In the genomic region with DNA sequence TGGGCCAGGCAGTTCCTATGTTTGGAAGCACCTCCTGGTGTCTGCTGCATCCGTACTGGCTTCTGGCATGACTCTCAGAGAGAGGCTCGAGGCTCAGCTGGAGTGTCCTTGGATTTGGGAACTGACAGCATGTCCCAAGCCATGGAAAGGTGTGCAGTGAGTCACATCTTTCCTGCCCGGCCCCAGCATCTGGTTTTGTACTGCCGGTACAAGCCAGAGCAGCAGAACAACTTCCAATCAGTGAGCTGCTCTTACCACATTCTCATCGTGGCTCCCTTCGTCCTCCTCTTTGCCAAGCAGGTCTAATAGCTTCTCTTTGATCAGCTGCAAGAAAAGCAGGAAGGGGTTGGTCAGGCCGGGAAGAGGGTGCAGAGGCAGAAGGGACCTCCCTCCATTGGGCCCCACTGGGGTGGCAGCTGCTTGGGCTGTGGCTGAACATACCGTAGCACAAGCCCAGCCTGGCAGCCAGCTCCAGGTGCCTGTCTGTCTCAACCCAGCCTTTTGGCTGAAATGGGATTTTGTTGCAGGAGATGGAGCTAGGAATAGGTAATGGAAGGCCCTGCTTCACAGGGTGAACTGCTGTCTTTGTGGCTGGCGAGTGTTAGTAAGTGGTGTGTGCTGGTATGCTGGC, we compare ENCODE assay signal across 29 cellular contexts. TPM values are rescaled to one million over a fixed set of nuclear protein-coding genes. Genes with fewer than 3 reads are reported as not detected.
"Had no signal": no experiment of that assay in that cellular context is flagged by ENCODE, and none has a peak within 500 bp of the region (broad histone marks: within the 10 kb centered on the region; RNA-seq: fewer than 3 reads in every experiment).

No MANE protein-coding gene starts in this region.

- H3K36me3 ChIP-seq: esophagus muscularis mucosa, gastrocnemius medialis, thyroid gland had no signal

- H3K4me3 Mint-ChIP-seq: activated CD4-positive, alpha-beta memory T cell treated with anti-CD3 and anti-CD28 coated beads, Interleukin-2, amount 10 ng/mL, durations not matched to agents 7 days and 5 days; activated CD8-positive, alpha-beta memory T cell treated with anti-CD3 and anti-CD28 coated beads, Interleukin-2, amount 10 ng/mL, durations not matched to agents 7 days and 5 days; activated naive CD4-positive, alpha-beta T cell treated with anti-CD3 and anti-CD28 coated beads, Interleukin-2, amount 50 U/mL, for 24 hours; activated T-helper 1 cell treated with anti-CD3 and anti-CD28 coated beads, Interleukin-12 subunit alpha, Interleukin-12 subunit beta, Interleukin-2, Interleukin-4 antibody, amounts not matched to agents 30 ng/mL and 10 ng/mL and 1 ng/mL, durations not matched to agents 14 hours and 24 hours and 36 hours; memory B cell; naive B cell; stimulated activated naive CD8-positive, alpha-beta T cell treated with anti-CD3 and anti-CD28 coated beads, Interleukin-15, Interleukin-2, amounts not matched to agents 100 ng/mL and 50 ng/mL, for 24 hours; T-helper 17 cell had no signal

- H3K36me3 Mint-ChIP-seq: activated CD8-positive, alpha-beta memory T cell treated with anti-CD3 and anti-CD28 coated beads, Interleukin-2, amount 10 ng/mL, durations not matched to agents 7 days and 5 days; activated naive CD4-positive, alpha-beta T cell treated with anti-CD3 and anti-CD28 coated beads, Interleukin-2, amount 50 U/mL, for 24 hours; memory B cell; naive B cell had no signal

- H3K27ac Mint-ChIP-seq: activated CD4-positive, alpha-beta memory T cell treated with anti-CD3 and anti-CD28 coated beads, Interleukin-2, amount 10 ng/mL, durations not matched to agents 7 days and 5 days; activated CD8-positive, alpha-beta memory T cell treated with anti-CD3 and anti-CD28 coated beads, Interleukin-2, amount 10 ng/mL, durations not matched to agents 7 days and 5 days; activated naive CD4-positive, alpha-beta T cell treated with anti-CD3 and anti-CD28 coated beads, Interleukin-2, amount 50 U/mL, for 24 hours; activated T-helper 1 cell treated with anti-CD3 and anti-CD28 coated beads, Interleukin-12 subunit alpha, Interleukin-12 subunit beta, Interleukin-2, Interleukin-4 antibody, amounts not matched to agents 30 ng/mL and 10 ng/mL and 1 ng/mL, durations not matched to agents 14 hours and 24 hours and 36 hours; memory B cell; naive B cell; progenitor cell of endocrine pancreas; stimulated activated naive CD8-positive, alpha-beta T cell treated with anti-CD3 and anti-CD28 coated beads, Interleukin-15, Interleukin-2, amounts not matched to agents 100 ng/mL and 50 ng/mL, for 24 hours; T-helper 17 cell had no signal

- H3K4me1 Mint-ChIP-seq: activated CD4-positive, alpha-beta memory T cell treated with anti-CD3 and anti-CD28 coated beads, Interleukin-2, amount 10 ng/mL, durations not matched to agents 7 days and 5 days; activated CD8-positive, alpha-beta memory T cell treated with anti-CD3 and anti-CD28 coated beads, Interleukin-2, amount 10 ng/mL, durations not matched to agents 7 days and 5 days; activated naive CD4-positive, alpha-beta T cell treated with anti-CD3 and anti-CD28 coated beads, Interleukin-2, amount 50 U/mL, for 24 hours; memory B cell; naive B cell; T-helper 17 cell had no signal

- H3K9me3 ChIP-seq: body of pancreas, esophagus muscularis mucosa, gastrocnemius medialis, mucosa of descending colon, thyroid gland had no signal

- H3K4me3 ChIP-seq: body of pancreas, esophagus muscularis mucosa, gastrocnemius medialis, mucosa of descending colon, thyroid gland had no signal

- H3K27me3 ChIP-seq: body of pancreas, gastrocnemius medialis, thyroid gland had no signal

- H3K9me3 Mint-ChIP-seq: activated CD4-positive, alpha-beta memory T cell treated with anti-CD3 and anti-CD28 coated beads, Interleukin-2, amount 10 ng/mL, durations not matched to agents 7 days and 5 days; activated naive CD4-positive, alpha-beta T cell treated with anti-CD3 and anti-CD28 coated beads, Interleukin-2, amount 50 U/mL, for 24 hours; activated T-helper 1 cell treated with anti-CD3 and anti-CD28 coated beads, Interleukin-12 subunit alpha, Interleukin-12 subunit beta, Interleukin-2, Interleukin-4 antibody, amounts not matched to agents 30 ng/mL and 10 ng/mL and 1 ng/mL, durations not matched to agents 14 hours and 24 hours and 36 hours; memory B cell; naive B cell; stimulated activated naive CD8-positive, alpha-beta T cell treated with anti-CD3 and anti-CD28 coated beads, Interleukin-15, Interleukin-2, amounts not matched to agents 100 ng/mL and 50 ng/mL, for 24 hours had no signal

- H3K27me3 Mint-ChIP-seq: activated naive CD4-positive, alpha-beta T cell treated with anti-CD3 and anti-CD28 coated beads, Interleukin-2, amount 50 U/mL, for 24 hours; stimulated activated naive CD8-positive, alpha-beta T cell treated with anti-CD3 and anti-CD28 coated beads, Interleukin-15, Interleukin-2, amounts not matched to agents 100 ng/mL and 50 ng/mL, for 24 hours had no signal

- H3K4me1 ChIP-seq: esophagus muscularis mucosa, gastrocnemius medialis, thyroid gland had no signal

- H3K27ac ChIP-seq: body of pancreas, esophagus muscularis mucosa, gastrocnemius medialis, thyroid gland had no signal

- DNase-seq: activated CD4-positive, alpha-beta memory T cell treated with anti-CD3 and anti-CD28 coated beads, Interleukin-2, amount 10 ng/mL, durations not matched to agents 7 days and 5 days; activated CD4-positive, alpha-beta T cell treated with anti-CD3 and anti-CD28 coated beads for 4 hours; activated CD4-positive, CD25-positive, alpha-beta regulatory T cell; activated CD8-positive, alpha-beta memory T cell treated with anti-CD3 and anti-CD28 coated beads, Interleukin-2, amount 10 ng/mL, durations not matched to agents 7 days and 5 days; activated gamma-delta T cell treated with Interleukin-2 at 50 U/mL for 16 hours; anterior cingulate cortex; body of pancreas; caudate nucleus; dermis blood vessel endothelial cell; effector CD8-positive, alpha-beta T cell; gastrocnemius medialis; hippocampal formation; left cardiac atrium; mucosa of descending colon; naive B cell; retina; substantia nigra; SW 1271; T-helper 17 cell; thyroid gland had no signal

RNA-seq across cellular contexts. Expression of gene SPACA3, which starts 24.2 kb away (rescaled TPM):
- total RNA-seq: activated CD4-positive, alpha-beta memory T cell treated with anti-CD3 and anti-CD28 coated beads, Interleukin-2, amount 10 ng/mL, durations not matched to agents 7 days and 5 days; activated CD8-positive, alpha-beta memory T cell treated with anti-CD3 and anti-CD28 coated beads, Interleukin-2, amount 10 ng/mL, durations not matched to agents 7 days and 5 days; activated T-helper 1 cell treated with anti-CD3 and anti-CD28 coated beads, Interleukin-12 subunit alpha, Interleukin-12 subunit beta, Interleukin-2, Interleukin-4 antibody, amounts not matched to agents 30 ng/mL and 10 ng/mL and 1 ng/mL, durations not matched to agents 14 hours and 24 hours and 36 hours; dermis blood vessel endothelial cell; esophagus muscularis mucosa; gastrocnemius medialis; left cardiac atrium; liver; mucosa of descending colon; osteoblast; progenitor cell of endocrine pancreas; T-helper 17 cell; thyroid gland; ureter had no signal
